29 cellular contexts compared by ENCODE assay signal in the genomic region with DNA sequence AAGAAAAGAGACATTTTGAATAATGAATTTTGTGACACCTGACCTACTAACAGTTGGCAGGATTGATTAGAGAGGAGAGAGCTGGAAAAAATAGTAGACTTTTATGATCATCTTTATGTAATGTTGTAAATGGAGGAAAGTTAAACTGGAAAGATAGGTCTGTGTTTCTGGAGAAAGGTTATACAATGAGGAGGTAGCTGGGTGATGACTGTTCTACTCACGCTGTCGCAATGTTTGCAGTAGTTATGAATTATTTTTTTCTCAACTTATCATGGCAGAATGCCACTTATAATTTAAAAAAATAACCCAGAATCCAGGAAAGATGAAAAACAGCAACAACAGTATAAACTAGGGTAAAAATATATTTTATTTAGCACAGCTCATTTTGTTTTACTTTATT.
"Had no signal": no experiment of that assay in that cellular context is flagged by ENCODE, and none has a peak within 500 bp of the region (broad histone marks: within the 10 kb centered on the region; RNA-seq: fewer than 3 reads in every experiment).

No MANE protein-coding gene starts in this region.

- H3K9me3 Mint-ChIP-seq: nephron; neural progenitor cell; stimulated activated naive CD8-positive, alpha-beta T cell treated with anti-CD3 and anti-CD28 coated beads, Interleukin-15, amount 100 ng/mL, for 72 hours had no signal

- H3K36me3 ChIP-seq: neural progenitor cell, ovary, right lobe of liver, sigmoid colon, suprapubic skin, tibial artery, transverse colon, upper lobe of right lung, uterus had no signal

- H3K27ac Mint-ChIP-seq: natural killer cell; nephron; neural progenitor cell; progenitor cell of endocrine pancreas; stimulated activated effector memory CD8-positive, alpha-beta T cell treated with anti-CD3 and anti-CD28 coated beads, Interleukin-12 subunit alpha, Interleukin-12 subunit beta, amount 100 ng/mL, for 72 hours; stimulated activated naive B cell treated with anti-CD40 and anti-IgM and Interleukin-4, amounts not matched to agents 10 μg/mL and 1 μg/mL and 100 μg/mL, for 72 hours; type B pancreatic cell had no signal

- DNase-seq: natural killer cell; occipital lobe; ovary; posterior cingulate gyrus; psoas muscle; right cardiac atrium; right lobe of liver; sigmoid colon; small intestine; stimulated activated CD4-positive, alpha-beta T cell treated with anti-CD3 and anti-CD28 coated beads, Interleukin-15, amount 100 ng/mL, for 24 hours; stimulated activated CD4-positive, alpha-beta T cell treated with anti-CD3 and anti-CD28 coated beads, Interleukin-2, amount 100 ng/mL, for 24 hours; stimulated activated CD4-positive, alpha-beta T cell treated with anti-CD3 and anti-CD28 coated beads, Interleukin-2, amount 100 ng/mL, for 48 hours; stimulated activated CD4-positive, alpha-beta T cell treated with anti-CD3 and anti-CD28 coated beads, Interleukin-4, amount 100 ng/mL, for 24 hours; stimulated activated naive B cell treated with anti-CD40 and anti-IgM and Interleukin-4, amounts not matched to agents 10 μg/mL and 1 μg/mL and 100 μg/mL, for 72 hours; stimulated activated naive CD8-positive, alpha-beta T cell treated with anti-CD3 and anti-CD28 coated beads, Interleukin-15, amount 100 ng/mL, for 72 hours; stimulated activated naive CD8-positive, alpha-beta T cell treated with anti-CD3 and anti-CD28 coated beads, Interleukin-15, Interleukin-2, amounts not matched to agents 100 U/mL and 50 U/mL, for 24 hours; substantia nigra; testis; tibial artery; transverse colon; upper lobe of right lung; uterus had no signal

- H3K27me3 Mint-ChIP-seq: progenitor cell of endocrine pancreas; stimulated activated naive B cell treated with anti-CD40 and anti-IgM and Interleukin-4, amounts not matched to agents 10 μg/mL and 1 μg/mL and 100 μg/mL, for 72 hours; stimulated activated naive CD8-positive, alpha-beta T cell treated with anti-CD3 and anti-CD28 coated beads, Interleukin-15, amount 100 ng/mL, for 72 hours; type B pancreatic cell had no signal

- H3K4me1 Mint-ChIP-seq: natural killer cell; nephron; neural progenitor cell; stimulated activated effector memory CD8-positive, alpha-beta T cell treated with anti-CD3 and anti-CD28 coated beads, Interleukin-12 subunit alpha, Interleukin-12 subunit beta, amount 100 ng/mL, for 72 hours; stimulated activated naive B cell treated with anti-CD40 and anti-IgM and Interleukin-4, amounts not matched to agents 10 μg/mL and 1 μg/mL and 100 μg/mL, for 72 hours; stimulated activated naive CD8-positive, alpha-beta T cell treated with anti-CD3 and anti-CD28 coated beads, Interleukin-15, amount 100 ng/mL, for 72 hours had no signal

- ATAC-seq: natural killer cell; psoas muscle; right cardiac atrium; right lobe of liver; stimulated activated effector memory CD8-positive, alpha-beta T cell treated with anti-CD3 and anti-CD28 coated beads, Interleukin-12 subunit alpha, Interleukin-12 subunit beta, amount 100 ng/mL, for 72 hours; stimulated activated naive B cell treated with anti-CD40 and anti-IgM and Interleukin-4, amounts not matched to agents 10 μg/mL and 1 μg/mL and 100 μg/mL, for 72 hours; stimulated activated naive CD8-positive, alpha-beta T cell treated with anti-CD3 and anti-CD28 coated beads, Interleukin-15, amount 100 ng/mL, for 72 hours; stimulated activated naive CD8-positive, alpha-beta T cell treated with anti-CD3 and anti-CD28 coated beads, Interleukin-15, Interleukin-2, amounts not matched to agents 100 U/mL and 50 U/mL, for 24 hours; upper lobe of right lung had no signal

- H3K27ac ChIP-seq: neural progenitor cell, ovary, parathyroid adenoma, psoas muscle, right lobe of liver, sigmoid colon, suprapubic skin, testis, tibial artery, transverse colon, upper lobe of right lung, uterus had no signal

- H3K4me3 Mint-ChIP-seq: natural killer cell; nephron; neural progenitor cell; stimulated activated effector memory CD8-positive, alpha-beta T cell treated with anti-CD3 and anti-CD28 coated beads, Interleukin-12 subunit alpha, Interleukin-12 subunit beta, amount 100 ng/mL, for 72 hours; stimulated activated naive B cell treated with anti-CD40 and anti-IgM and Interleukin-4, amounts not matched to agents 10 μg/mL and 1 μg/mL and 100 μg/mL, for 72 hours; stimulated activated naive CD8-positive, alpha-beta T cell treated with anti-CD3 and anti-CD28 coated beads, Interleukin-15, amount 100 ng/mL, for 72 hours; type B pancreatic cell had no signal

- H3K4me3 ChIP-seq: neural progenitor cell, ovary, psoas muscle, right lobe of liver, sigmoid colon, suprapubic skin, testis, tibial artery, transverse colon, upper lobe of right lung, uterus had no signal

- H3K4me1 ChIP-seq: parathyroid adenoma, psoas muscle, right lobe of liver, suprapubic skin, testis, transverse colon, upper lobe of right lung, uterus had no signal

- H3K4me2 ChIP-seq: neural progenitor cell had no signal

- H3K9ac ChIP-seq: neural progenitor cell, parathyroid adenoma had no signal

- H2AFZ ChIP-seq: neural progenitor cell, parathyroid adenoma had no signal

- H3K36me3 Mint-ChIP-seq: natural killer cell; neural progenitor cell; stimulated activated effector memory CD8-positive, alpha-beta T cell treated with anti-CD3 and anti-CD28 coated beads, Interleukin-12 subunit alpha, Interleukin-12 subunit beta, amount 100 ng/mL, for 72 hours; stimulated activated naive B cell treated with anti-CD40 and anti-IgM and Interleukin-4, amounts not matched to agents 10 μg/mL and 1 μg/mL and 100 μg/mL, for 72 hours; type B pancreatic cell had no signal

- H3K9me3 ChIP-seq: ovary, psoas muscle, right lobe of liver, sigmoid colon, suprapubic skin, testis, tibial artery, transverse colon, upper lobe of right lung, uterus had no signal

- H3K27me3 ChIP-seq: neural progenitor cell, ovary, right lobe of liver, sigmoid colon, suprapubic skin, testis, tibial artery, transverse colon, upper lobe of right lung, uterus had no signal

- H3K79me2 ChIP-seq: parathyroid adenoma had no signal
